In genomic region chr5:84578226-84578625, GRCh38 we compare ENCODE assay signal across 20 cellular contexts.
"Had no signal": no experiment of that assay in that cellular context is flagged by ENCODE, and none has a peak within 500 bp of the region (broad histone marks: within the 10 kb centered on the region; RNA-seq: fewer than 3 reads in every experiment).

No MANE protein-coding gene starts in this region.

- H3K27me3 Mint-ChIP-seq: naive B cell; stimulated activated naive B cell treated with anti-CD40 and anti-IgM and Interleukin-4, amounts not matched to agents 10 μg/mL and 1 μg/mL and 100 μg/mL, for 72 hours; stimulated activated naive CD8-positive, alpha-beta T cell treated with anti-CD3 and anti-CD28 coated beads, Interleukin-15, amount 100 ng/mL, for 72 hours had no signal

- ATAC-seq: gastrocnemius medialis; right lobe of liver; stimulated activated naive B cell treated with anti-CD40 and anti-IgM and Interleukin-4, amounts not matched to agents 10 μg/mL and 1 μg/mL and 100 μg/mL, for 72 hours; stimulated activated naive CD8-positive, alpha-beta T cell treated with anti-CD3 and anti-CD28 coated beads, Interleukin-15, amount 100 ng/mL, for 72 hours had no signal

- H3K4me3 Mint-ChIP-seq: naive B cell; nephron; stimulated activated naive B cell treated with anti-CD40 and anti-IgM and Interleukin-4, amounts not matched to agents 10 μg/mL and 1 μg/mL and 100 μg/mL, for 72 hours; stimulated activated naive CD8-positive, alpha-beta T cell treated with anti-CD3 and anti-CD28 coated beads, Interleukin-15, amount 100 ng/mL, for 72 hours had no signal

- H3K36me3 Mint-ChIP-seq: naive B cell; stimulated activated naive B cell treated with anti-CD40 and anti-IgM and Interleukin-4, amounts not matched to agents 10 μg/mL and 1 μg/mL and 100 μg/mL, for 72 hours had no signal

- H3K4me3 ChIP-seq: esophagus muscularis mucosa, gastrocnemius medialis, left ventricle myocardium inferior, prostate gland, right lobe of liver, thyroid gland, upper lobe of left lung, vagina had no signal

- H3K9me3 Mint-ChIP-seq: nephron; stimulated activated naive B cell treated with anti-CD40 and anti-IgM and Interleukin-4, amounts not matched to agents 10 μg/mL and 1 μg/mL and 100 μg/mL, for 72 hours; stimulated activated naive CD8-positive, alpha-beta T cell treated with anti-CD3 and anti-CD28 coated beads, Interleukin-15, amount 100 ng/mL, for 72 hours had no signal

- DNase-seq: cortex of kidney; effector memory CD4-positive, alpha-beta T cell; gastrocnemius medialis; glutamatergic neuron; islet precursor cell; left ventricle myocardium inferior; mesendoderm; naive B cell; right lobe of liver; stimulated activated CD4-positive, alpha-beta T cell treated with anti-CD3 and anti-CD28 coated beads, Interleukin-4, amount 100 ng/mL, for 24 hours; stimulated activated naive B cell treated with anti-CD40 and anti-IgM and Interleukin-4, amounts not matched to agents 10 μg/mL and 1 μg/mL and 100 μg/mL, for 72 hours; stimulated activated naive CD8-positive, alpha-beta T cell treated with anti-CD3 and anti-CD28 coated beads, Interleukin-15, amount 100 ng/mL, for 72 hours; thyroid gland; upper lobe of left lung had no signal

- H3K36me3 ChIP-seq: esophagus muscularis mucosa, gastrocnemius medialis, left ventricle myocardium inferior, prostate gland, right lobe of liver, thyroid gland, upper lobe of left lung, vagina had no signal

- H3K27ac ChIP-seq: epithelial cell of prostate, esophagus muscularis mucosa, gastrocnemius medialis, left ventricle myocardium inferior, parathyroid adenoma, prostate gland, right lobe of liver, thyroid gland, upper lobe of left lung, vagina had no signal

- H3K27ac Mint-ChIP-seq: naive B cell; nephron; stimulated activated naive B cell treated with anti-CD40 and anti-IgM and Interleukin-4, amounts not matched to agents 10 μg/mL and 1 μg/mL and 100 μg/mL, for 72 hours; stimulated activated naive CD8-positive, alpha-beta T cell treated with anti-CD3 and anti-CD28 coated beads, Interleukin-15, amount 100 ng/mL, for 72 hours had no signal

- H3K4me1 Mint-ChIP-seq: naive B cell; nephron; stimulated activated naive B cell treated with anti-CD40 and anti-IgM and Interleukin-4, amounts not matched to agents 10 μg/mL and 1 μg/mL and 100 μg/mL, for 72 hours; stimulated activated naive CD8-positive, alpha-beta T cell treated with anti-CD3 and anti-CD28 coated beads, Interleukin-15, amount 100 ng/mL, for 72 hours had no signal

- H3K4me1 ChIP-seq: esophagus muscularis mucosa, gastrocnemius medialis, left ventricle myocardium inferior, parathyroid adenoma, prostate gland, right lobe of liver, thyroid gland, upper lobe of left lung, vagina had no signal

- H3K9me3 ChIP-seq: esophagus muscularis mucosa, gastrocnemius medialis, prostate gland, right lobe of liver, thyroid gland, upper lobe of left lung, vagina had no signal

- H3K27me3 ChIP-seq: esophagus muscularis mucosa, gastrocnemius medialis, right lobe of liver, thyroid gland, upper lobe of left lung, vagina had no signal
